In genomic region chr1:23825076-23825761, GRCh38 we compare ENCODE assay signal across 8 cellular contexts. TPM values are rescaled to one million over a fixed set of nuclear protein-coding genes. Genes with fewer than 3 reads are reported as not detected.
DNase-seq lines count a peak whose midpoint lies in the region; ATAC-seq, FAIRE-seq and TF ChIP-seq lines count a peak whose summit lies in the region.

HMGCL (minus strand) TSS chr1:23825429; CDS start chr1:23825415, 14 bp downstream.

- no peak for FAIRE-seq in urothelium cell line (lab: Jason Lieb, UNC)

- TF ChIP-seq CTCF in GM10266 (IDR thresholded peaks at IDR 0.05; ENCODE audit: control insufficient read depth, insufficient read depth, low read depth, missing control alignments), result no peak

- ATAC-seq in HG02678 (IDR thresholded peaks at IDR 0.05; ENCODE audit: unreplicated experiment), result peak; percentile 86
- peak; percentile 99 for ATAC-seq in right cardiac atrium

- H3K9me3 ChIP-seq in right cardiac atrium (ENCODE audit: control insufficient read depth, low read length), result no peaks in the 10 kb centered on the region

- H3K27me3 Mint-ChIP-seq in T-helper 2 cell treated with Interferon-gamma antibody and Interleukin-4, amounts not matched to agents 5 μg/mL and 100 μg/mL, for 36 hours (ENCODE audit: low read depth), result no peaks in the 10 kb centered on the region

- WGBS in right cardiac atrium, result under 1% methylated on average over 42 of the region's 42 CpGs

- no peaks in the 10 kb centered on the region for H3K4me1 ChIP-seq in right cardiac atrium (ENCODE audit: control insufficient read depth, insufficient read depth, low read length)

- intact Hi-C loops in right cardiac atrium (cut with DNase I), result loop anchor here in 1 of 4 donors (5.0 kb wide), 1 partner anchor 42 kb away; the partner anchor contains the start of gene FUCA1

- H3K4me3 ChIP-seq in right cardiac atrium (ENCODE audit: low read length), result peak within 1 kb of the TSS; percentile 85

- peaks cover 15% of the 10 kb centered on the region for H3K4me1 Mint-ChIP-seq in T-helper 2 cell treated with Interferon-gamma antibody and Interleukin-4, amounts not matched to agents 5 μg/mL and 100 μg/mL, for 36 hours (ENCODE audit: low read depth)

- peaks cover 2% of the 10 kb centered on the region for H3K36me3 Mint-ChIP-seq in T-helper 2 cell treated with Interferon-gamma antibody and Interleukin-4, amounts not matched to agents 5 μg/mL and 100 μg/mL, for 36 hours (ENCODE audit: low read depth)

- H3K27ac Mint-ChIP-seq in T-helper 2 cell treated with Interferon-gamma antibody and Interleukin-4, amounts not matched to agents 5 μg/mL and 100 μg/mL, for 36 hours, result peak within 1 kb of the TSS; percentile 90

- no peaks in the 10 kb centered on the region for H3K9me3 Mint-ChIP-seq in T-helper 2 cell treated with Interferon-gamma antibody and Interleukin-4, amounts not matched to agents 5 μg/mL and 100 μg/mL, for 36 hours

- peak within 1 kb of the TSS; percentile 94 for H3K4me3 Mint-ChIP-seq in T-helper 2 cell treated with Interferon-gamma antibody and Interleukin-4, amounts not matched to agents 5 μg/mL and 100 μg/mL, for 36 hours

- H3K27ac ChIP-seq in right cardiac atrium (ENCODE audit: low read length), result peak within 1 kb of the TSS; percentile 85

- H3K27me3 ChIP-seq in right cardiac atrium (ENCODE audit: control insufficient read depth, insufficient read depth), result no peaks in the 10 kb centered on the region

- DNase-seq in GM10266 (ENCODE audit: extremely low spot score) (peak; percentile 92), NCI-H1930 (lab: John Stamatoyannopoulos, UW) (peak; percentile 78 to 86), anterior cingulate cortex (lab: John Stamatoyannopoulos, UW) (peak; percentile 30 to 93 (median 85)), right cardiac atrium (peak; percentile 92 to 97 (median 96)), pulmonary artery endothelial cell (ENCODE audit: low read depth, low spot score) (peak; percentile 66), urothelium cell line (ENCODE audit: low spot score) (peak; percentile 95)
- DNase-seq in T-helper 2 cell treated with Interferon-gamma antibody and Interleukin-4, amounts not matched to agents 5 μg/mL and 100 μg/mL, for 36 hours (ENCODE audit: low spot score), result peak; percentile 87

RNA-seq across cellular contexts. Expression of gene HMGCL, which starts in this region (rescaled TPM):
- total RNA-seq in right cardiac atrium, result 10 to 100 TPM; 20.1 to 26.2 (median 21.7) TPM
- 31.9 TPM for polyA plus RNA-seq in right cardiac atrium
- total RNA-seq in pulmonary artery endothelial cell, result 33.8 and 35.7 TPM in 2 replicates

Comparison
In these comparisons a context has a peak if more than half of its experiments do, and no peak if none do; other contexts are left out.
1. Peak in every context shown above with its lines: DNase-seq, ATAC-seq, H3K4me3 ChIP-seq and H3K27ac ChIP-seq.